In genomic region chr12:43836455-43836989, GRCh38 we compare ENCODE assay signal across 8 cellular contexts. TPM values are rescaled to one million over a fixed set of nuclear protein-coding genes. Genes with fewer than 3 reads are reported as not detected.
DNase-seq lines count a peak whose midpoint lies in the region; ATAC-seq and TF ChIP-seq lines count a peak whose summit lies in the region.

No MANE protein-coding gene starts in this region.

- no peak; the same call in 1 of the 2 replicates for TF ChIP-seq POLR2A in IMR-90 (IDR thresholded peaks at IDR 0.05; ENCODE audit: low read depth, low read length)
- TF ChIP-seq POLR2A in adrenal gland (IDR thresholded peaks at IDR 0.05) = no peak

- peak overlapping the region; percentile 61 for H3K56ac ChIP-seq in IMR-90 (ENCODE audit: extremely low read depth, insufficient read depth, low read length)

- CTCF ChIA-PET in Caco-2 (lab: Charles Lee) (interaction anchor here (1.0 kb wide), 1 partner anchor 46 kb away, joined by 4 read pairs; no protein-coding TSS in a partner anchor), IMR-90 (lab: Yijun Ruan, JAX) (no interaction called here)

- peak overlapping the region; percentile 5 to 82; a peak in 3 of 4 replicates for H4K8ac ChIP-seq in IMR-90 (ENCODE audit: low read depth in 2 of 2, low read length in 2 of 2)

- dilution Hi-C loops in IMR-90 (cut with HindIII; ENCODE audit: low sequenced_read_pairs, unreplicated experiment) = no loop called here

- H3K4me3 ChIP-seq in Caco-2 (ENCODE audit: low read depth, low read length) (peak overlapping the region; percentile 59), IMR-90 (ENCODE audit: insufficient read depth, low read depth, low read length) (peak overlapping the region; percentile 61), adrenal gland (peak overlapping the region in 3 of 4 donors; percentile 54 to 95 (median 58)), iPS DF 6.9 (ENCODE audit: low read length) (peak overlapping the region; percentile 97; the same call in 1 of the 2 replicates), skeletal muscle satellite cell (ENCODE audit: low read length) (peak overlapping the region; percentile 76)

- H4K20me1 ChIP-seq in IMR-90 (ENCODE audit: insufficient read depth, low read length) = no peaks in the 10 kb centered on the region

- ATAC-seq in IMR-90 (ENCODE audit: low read depth) = peak; percentile 12

- peaks cover 5% of the 10 kb centered on the region; the same call in 1 of the 2 replicates for H3K9me1 ChIP-seq in IMR-90 (ENCODE audit: insufficient read depth, low read length)

- H4K91ac ChIP-seq in IMR-90 (ENCODE audit: insufficient read depth, low read depth, low read length) = peak overlapping the region; percentile 47

- no peaks in the 10 kb centered on the region for H3K27me3 Mint-ChIP-seq in Caco-2 (ENCODE audit: insufficient read depth, unreplicated experiment)

- peak overlapping the region; percentile 81 for H3K4me3 Mint-ChIP-seq in Caco-2 (ENCODE audit: unreplicated experiment)

- no peaks in the 10 kb centered on the region for H3K9me3 ChIP-seq in Caco-2
- no peaks in the 10 kb centered on the region for H3K9me3 ChIP-seq in IMR-90 (ENCODE audit: control insufficient read depth, insufficient read depth, low read length)
- H3K9me3 ChIP-seq in adrenal gland (replicated peaks in 1 of 3) = no peaks in the 10 kb centered on the region
- H3K9me3 ChIP-seq in iPS DF 6.9 (ENCODE audit: control insufficient read depth, insufficient read depth, low read length) = no peaks in the 10 kb centered on the region
- no peaks in the 10 kb centered on the region for H3K9me3 ChIP-seq in skeletal muscle satellite cell (replicated peaks; ENCODE audit: low read length)

- no peak overlapping the region for H2BK20ac ChIP-seq in IMR-90 (ENCODE audit: low read depth, low read length)

- peaks cover 38% of the 10 kb centered on the region for H3K4me1 Mint-ChIP-seq in Caco-2 (ENCODE audit: low read depth, unreplicated experiment)

- no peaks in the 10 kb centered on the region for H3K36me3 ChIP-seq in Caco-2 (ENCODE audit: control insufficient read depth, insufficient read depth, low read length)
- no peaks in the 10 kb centered on the region for H3K36me3 ChIP-seq in IMR-90 (ENCODE audit: control insufficient read depth, insufficient read depth, low read length)
- H3K36me3 ChIP-seq in adrenal gland (replicated peaks in 1 of 2) = no peaks in the 10 kb centered on the region
- no peaks in the 10 kb centered on the region for H3K36me3 ChIP-seq in iPS DF 6.9 (ENCODE audit: control insufficient read depth, insufficient read depth, low read length)
- no peaks in the 10 kb centered on the region for H3K36me3 ChIP-seq in skeletal muscle satellite cell (ENCODE audit: insufficient read depth, low read length)

- peak overlapping the region; percentile 87 for H3K23ac ChIP-seq in IMR-90 (ENCODE audit: low read depth, low read length)

- H3K27me3 ChIP-seq in Caco-2 (replicated peaks; ENCODE audit: control insufficient read depth, insufficient read depth, low read length) (no peaks in the 10 kb centered on the region), IMR-90 (ENCODE audit: control insufficient read depth, insufficient read depth, low read length) (no peaks in the 10 kb centered on the region), adrenal gland (no peaks in the 10 kb centered on the region), iPS DF 6.9 (ENCODE audit: control insufficient read depth, insufficient read depth, low read length) (peaks cover 8% of the 10 kb centered on the region; the same call in 1 of the 2 replicates), skeletal muscle satellite cell (ENCODE audit: control insufficient read depth, insufficient read depth, low read length) (no peaks in the 10 kb centered on the region)

- H2AFZ ChIP-seq in IMR-90 (replicated peaks; ENCODE audit: low read length, poor library complexity) = peak overlapping the region; percentile 96

- peak overlapping the region; percentile 32; the same call in 1 of the 2 replicates for H2BK120ac ChIP-seq in IMR-90 (ENCODE audit: low read depth, low read length)

- H2AK5ac ChIP-seq in IMR-90 (ENCODE audit: low read depth, low read length) = no peak overlapping the region

- peak overlapping the region; percentile 63 for H3K27ac ChIP-seq in IMR-90 (ENCODE audit: insufficient read depth, low read length)
- H3K27ac ChIP-seq in adrenal gland = peak overlapping the region; percentile 75 to 100 (median 91)
- H3K27ac ChIP-seq in iPS DF 6.9 (ENCODE audit: low read length) = no peak overlapping the region

- BruUV-seq in Caco-2 (replicated peaks; lab: Mats Ljungman, UMichigan) = TSS peak; percentile 40
- BruUV-seq in IMR-90 (replicated peaks; lab: Mats Ljungman, UMichigan) = no TSS peak

- in situ Hi-C loops in IMR-90 (cut with MboI; ENCODE audit: low sequenced_read_pairs) = no loop called here

- POLR2A ChIA-PET in Caco-2 (lab: Charles Lee) = interaction anchor here (0.7 to 3.7 kb wide), 5 partner anchors 11 to 78 kb away, joined by 3 to 18 read pairs (median 4); partner anchors contain the start of gene TWF1
- POLR2A ChIA-PET in IMR-90 (lab: Charles Lee; ENCODE audit: unreplicated experiment) = interaction anchor here (1.0 kb wide), 1 partner anchor 18 kb away, joined by 3 read pairs; no protein-coding TSS in a partner anchor

- intact Hi-C loops in Caco-2 (cut with micrococcal nuclease; ENCODE audit: unreplicated experiment) (loop anchor here (1.0 kb wide), 4 partner anchors 12 to 46 kb away; partner anchors contain the start of gene TWF1), IMR-90 (cut with micrococcal nuclease) (loop anchor here (2.0 kb wide), 1 partner anchor 46 kb away; no protein-coding TSS in a partner anchor), adrenal gland (cut with DNase I) (no loop called here)

- H3K4me2 ChIP-seq in IMR-90 (ENCODE audit: low read depth, low read length) = peak overlapping the region; percentile 76
- H3K4me2 ChIP-seq in skeletal muscle satellite cell (ENCODE audit: low read length) = peak overlapping the region; percentile 86

- peak overlapping the region; percentile 45; the same call in 1 of the 3 replicates for H2BK15ac ChIP-seq in IMR-90 (ENCODE audit: low read depth, low read length)

- peak overlapping the region; percentile 87 for H3K27ac Mint-ChIP-seq in Caco-2 (ENCODE audit: unreplicated experiment)

- H3K4ac ChIP-seq in IMR-90 (ENCODE audit: low read depth, low read length) = peak overlapping the region; percentile 83

- no peaks in the 10 kb centered on the region for H3K36me3 Mint-ChIP-seq in Caco-2 (ENCODE audit: insufficient read depth, unreplicated experiment)

- peak overlapping the region; percentile 73 for H3K9ac ChIP-seq in IMR-90 (ENCODE audit: low read depth, low read length)
- peak overlapping the region; percentile 81 for H3K9ac ChIP-seq in skeletal muscle satellite cell (ENCODE audit: low read depth, low read length)

- peak overlapping the region; percentile 71 for H2BK5ac ChIP-seq in IMR-90 (ENCODE audit: low read depth, low read length, poor library complexity, severe bottlenecking)

- H3K14ac ChIP-seq in IMR-90 (replicated peaks; ENCODE audit: low read depth, low read length) = peak overlapping the region; percentile 81

- no peak for TF ChIP-seq RAD21 in IMR-90 (IDR thresholded peaks at IDR 0.05; ENCODE audit: low read length)

- DNase-seq in Caco-2 (peak in 1 of 2 experiments; percentile 29), GM20000 (ENCODE audit: low spot score) (peak; percentile 30), IMR-90 (peak; percentile 46), adrenal gland (peak in 4 of 7 donors; percentile 8 to 23 (median 18)), iPS DF 6.9 (ENCODE audit: low read depth, low spot score) (no peak), GF-D8 (lab: John Stamatoyannopoulos, UW) (no peak), GM19240 (ENCODE audit: insufficient read length, low spot score) (no peak)

- peak overlapping the region; percentile 16; the same call in 1 of the 2 replicates for H4K5ac ChIP-seq in IMR-90 (ENCODE audit: low read depth, low read length)

- TF ChIP-seq CTCF in Caco-2 (IDR thresholded peaks at IDR 0.05; ENCODE audit: insufficient read depth in 1 of 2, low read depth in 1 of 2, low read length in 1 of 2, severe bottlenecking in 1 of 2, unreplicated experiment in 1 of 2) (no peak), GM20000 (IDR thresholded peaks at IDR 0.05; ENCODE audit: extremely low read depth, missing control alignments) (no peak), IMR-90 (conservative IDR thresholded peaks at IDR 0.05; ENCODE audit: low read depth, low read length) (no peak), adrenal gland (IDR thresholded peaks at IDR 0.05) (no peak)

- 0% methylated on average over 2 of the region's 10 CpGs; no CpG with 5 or more reads in 1 of the 2 experiments for WGBS in IMR-90 (ENCODE audit: extremely low coverage in 2 of 2, insufficient read length in 1 of 2), 2 experiments
- WGBS in adrenal gland, 4 donors = 0 to 1% (median 1%) methylated on average over 10 of the region's 10 CpGs
- WGBS in iPS DF 6.9 (ENCODE audit: insufficient coverage, insufficient read length) = no CpG with 5 or more reads among the region's 10 CpGs

- no peaks in the 10 kb centered on the region for H3K9me3 Mint-ChIP-seq in Caco-2 (ENCODE audit: unreplicated experiment)

- peaks cover 9 to 25% of the 10 kb centered on the region in 2 experiments; a peak in 2 of 4 replicates for H3K79me1 ChIP-seq in IMR-90 (ENCODE audit: low read depth in 1 of 2, low read length in 2 of 2)

- peaks cover 30% of the 10 kb centered on the region for H3K4me1 ChIP-seq in Caco-2
- H3K4me1 ChIP-seq in IMR-90 (ENCODE audit: control insufficient read depth, insufficient read depth, low read length) = peaks cover under 1% of the 10 kb centered on the region; the same call in 1 of the 2 replicates
- H3K4me1 ChIP-seq in adrenal gland (replicated peaks in 1 of 2) = peaks cover 5 to 14% of the 10 kb centered on the region in 2 donors
- H3K4me1 ChIP-seq in iPS DF 6.9 (ENCODE audit: control insufficient read depth, insufficient read depth, low read length) = no peaks in the 10 kb centered on the region; the same call in 1 of the 2 replicates
- H3K4me1 ChIP-seq in skeletal muscle satellite cell (ENCODE audit: control insufficient read depth, insufficient read depth, low read length) = peaks cover 7% of the 10 kb centered on the region

- peak overlapping the region; percentile 1; the same call in 1 of the 2 replicates for H3K18ac ChIP-seq in IMR-90 (ENCODE audit: low read depth, low read length)

- peak overlapping the region; percentile 91 for H2AK9ac ChIP-seq in IMR-90 (replicated peaks; ENCODE audit: low read depth, low read length, poor library complexity)

RNA-seq across cellular contexts. Expression of gene TMEM117, which starts 0.6 kb away (rescaled TPM):
- total RNA-seq in Caco-2 (2022) = 28.0 and 34.1 TPM in 2 replicates
- 21.0 and 29.7 TPM in 2 replicates for total RNA-seq in IMR-90 (2012; rRNA removed)
- 6.1 and 8.7 TPM in 2 replicates for polyA plus RNA-seq in IMR-90 (2012; rRNA removed)
- 3.1 and 4.4 TPM in 2 replicates for polyA plus RNA-seq in IMR-90 (2012; cell fraction: cytosol; rRNA removed)
- 1.6 and 7.0 TPM in 2 replicates for polyA plus RNA-seq in IMR-90 (2012; cell fraction: nucleus; rRNA removed; ENCODE audit: low replicate concordance)
- total RNA-seq in adrenal gland = 10 to 100 TPM in 2 of 8 donors, 1 to 10 TPM in 6; 3.8 to 38.5 (median 7.4) TPM
- 1 to 10 TPM; 1.9 to 5.6 (median 2.4) TPM for polyA plus RNA-seq in adrenal gland
- 3.0 and 5.9 TPM in 2 replicates for total RNA-seq in skeletal muscle satellite cell (2012; rRNA removed)

RNA-seq across cellular contexts. Expression of gene TWF1, which starts 30.4 kb away (rescaled TPM):
- 125 and 140 TPM in 2 replicates for total RNA-seq in Caco-2 (2022)
- total RNA-seq in IMR-90 (2012; rRNA removed) = 141 and 248 TPM in 2 replicates
- 49.7 and 67.0 TPM in 2 replicates for polyA plus RNA-seq in IMR-90 (2012; rRNA removed)
- 12.1 and 14.3 TPM in 2 replicates for polyA plus RNA-seq in IMR-90 (2012; cell fraction: cytosol; rRNA removed)
- polyA plus RNA-seq in IMR-90 (2012; cell fraction: nucleus; rRNA removed; ENCODE audit: low replicate concordance) = 4.4 and 27.8 TPM in 2 replicates
- total RNA-seq in adrenal gland = 100 to 1,000 TPM in 3 of 8 donors, 10 to 100 TPM in 5; 54.6 to 116 (median 83.8) TPM
- polyA plus RNA-seq in adrenal gland = 100 to 1,000 TPM in 1 of 3 donors, 10 to 100 TPM in 2; 38.0 to 105 (median 44.5) TPM
- 177 and 193 TPM in 2 replicates for total RNA-seq in skeletal muscle satellite cell (2012; rRNA removed)

Comparison
In these comparisons a context has a peak if more than half of its experiments do, and no peak if none do; other contexts are left out.
1. DNase-seq: peak in GM20000 (single experiment), IMR-90 (single experiment) and adrenal gland (4 of 7); none in iPS DF 6.9 (single experiment), GF-D8 (single experiment) and GM19240 (single experiment).
2. intact Hi-C loops: an anchor here in Caco-2 (1.0 kb wide) and IMR-90 (2.0 kb wide); none called in adrenal gland.
3. Peak in every context shown above with its lines, with median percentiles within 50 percentile points of each other: H3K4me3 ChIP-seq.